ENCODE assay signal across 11 cellular contexts in genomic region chrX:154380787-154381186, GRCh38. TPM values are rescaled to one million over a fixed set of nuclear protein-coding genes. Genes with fewer than 3 reads are reported as not detected.
A peak's percentile ranks its signal among the peaks of the same experiment; 100 is the strongest.
DNase-seq lines count a peak whose midpoint lies in the region; ATAC-seq and TF ChIP-seq lines count a peak whose summit lies in the region.
"Had no signal": no experiment of that assay in that cellular context is flagged by ENCODE, and none has a peak within 500 bp of the region (broad histone marks: within the 10 kb centered on the region; RNA-seq: fewer than 3 reads in every experiment).

No MANE protein-coding gene starts in this region.

- no peak overlapping the region; the same call in 1 of the 2 replicates for H3K27ac ChIP-seq in ACC112 (ENCODE audit: low read depth, low read length)
- peak overlapping the region; percentile 97 to 99 for H3K27ac ChIP-seq in breast epithelium
- no peak overlapping the region for H3K27ac ChIP-seq in SJCRH30

- H3K27ac Mint-ChIP-seq in HFFc6 (peak overlapping the region; percentile 94), naive B cell (peak overlapping the region; percentile 91 to 97 (median 93))

- no peak for DNase-seq in HFFc6
- DNase-seq in breast epithelium (ENCODE audit: low spot score in 2 of 2), result no peak
- DNase-seq in naive B cell, result no peak
- no peak for DNase-seq in SW 1271 (lab: John Stamatoyannopoulos, UW)
- no peak for DNase-seq in activated gamma-delta T cell (lab: John Stamatoyannopoulos, UW)
- DNase-seq in SW480 (ENCODE audit: low spot score), result no peak
- no peak for DNase-seq in SJCRH30
- DNase-seq: GDM1, NCI-H1417 treated with DMSO at 0.1 percent for 48 hours had no signal

- H3K36me3 ChIP-seq in ACC112 (ENCODE audit: insufficient read depth, low read length) (no peaks in the 10 kb centered on the region), breast epithelium (no peaks in the 10 kb centered on the region), SJCRH30 (no peaks in the 10 kb centered on the region)

- H3K4me1 Mint-ChIP-seq in HFFc6 (ENCODE audit: low read depth) (peaks cover 16% of the 10 kb centered on the region), naive B cell (peaks cover 6 to 23% (median 20%) of the 10 kb centered on the region in 3 donors)

- TF ChIP-seq POLR2A in breast epithelium (IDR thresholded peaks at IDR 0.05), result no peak

- H3K4me3 ChIP-seq in ACC112 (ENCODE audit: low read depth, low read length) (peak overlapping the region; percentile 94), breast epithelium (peak overlapping the region in 2 of 3 donors; percentile 76 to 79), SJCRH30 (no peak overlapping the region)

- TF ChIP-seq CTCF in HFFc6 (IDR thresholded peaks at IDR 0.05), result no peak
- TF ChIP-seq CTCF in breast epithelium (IDR thresholded peaks at IDR 0.05), result no peak

- intact Hi-C loops in breast epithelium (cut with DNase I; ENCODE audit: low total_unique reads), result no loop called here

- H3K9me3 ChIP-seq in breast epithelium (no peaks in the 10 kb centered on the region), SJCRH30 (replicated peaks) (no peaks in the 10 kb centered on the region)

- H3K27me3 ChIP-seq in ACC112 (ENCODE audit: insufficient read depth, low read length), result no peaks in the 10 kb centered on the region
- peaks cover 0 to 14% of the 10 kb centered on the region in 2 donors for H3K27me3 ChIP-seq in breast epithelium
- peaks cover 4% of the 10 kb centered on the region; the same call in 1 of the 2 replicates for H3K27me3 ChIP-seq in SJCRH30

- peaks cover 16% of the 10 kb centered on the region for H3K79me2 ChIP-seq in ACC112 (ENCODE audit: control insufficient read depth, insufficient read depth, low read length, unreplicated experiment)

- peaks cover 6% of the 10 kb centered on the region for H3K4me1 ChIP-seq in ACC112 (ENCODE audit: control insufficient read depth, insufficient read depth, low read length, unreplicated experiment)
- no peaks in the 10 kb centered on the region for H3K4me1 ChIP-seq in breast epithelium
- no peaks in the 10 kb centered on the region for H3K4me1 ChIP-seq in SJCRH30

- H3K36me3 Mint-ChIP-seq in HFFc6 (ENCODE audit: low read depth) (peaks cover 6% of the 10 kb centered on the region; the same call in 1 of the 2 replicates), naive B cell (no peaks in the 10 kb centered on the region)

- ATAC-seq in naive B cell (ENCODE audit: low read depth in 2 of 2), result no peak
- ATAC-seq: esophagus mucosa had no signal

- H3K9me3 Mint-ChIP-seq in HFFc6, result no peaks in the 10 kb centered on the region
- peaks cover 0 to 2% (median 0%) of the 10 kb centered on the region in 7 donors for H3K9me3 Mint-ChIP-seq in naive B cell

- H3K27me3 Mint-ChIP-seq in HFFc6 (ENCODE audit: insufficient read depth) (peaks cover 3% of the 10 kb centered on the region), naive B cell (no peaks in the 10 kb centered on the region)

- H3K4me3 Mint-ChIP-seq in HFFc6 (peak overlapping the region; percentile 91), naive B cell (peak overlapping the region in 7 of 8 donors; percentile 71 to 92 (median 81))

- no peak overlapping the region for H2AFZ ChIP-seq in ACC112 (ENCODE audit: low read length, unreplicated experiment)

RNA-seq across cellular contexts. Expression of gene EMD, which starts 1.7 kb away (rescaled TPM):
- 100 to 1,000 TPM in 4 of 6 experiments, 10 to 100 TPM in 2; 84.8 to 119 (median 108) TPM for total RNA-seq in HFFc6 (2021; fragmentation: NEBNext Ultra II Directional; extraction: Animal tissue kit (Norgen Biotek cat#: 25700))
- 10 to 100 TPM; 33.8 to 48.1 (median 45.6) TPM for total RNA-seq in breast epithelium
- 10 to 100 TPM; 25.0 to 29.6 (median 27.2) TPM for polyA plus RNA-seq in naive B cell (ENCODE audit: low read depth in 6 of 6)
- 40.1 and 41.3 TPM in 2 replicates for total RNA-seq in SJCRH30 (2014; rRNA removed; shearing (Covaris generic))

RNA-seq across cellular contexts. Expression of gene FLNA, which starts 6.4 kb away (rescaled TPM):
- total RNA-seq in HFFc6 (2021; fragmentation: NEBNext Ultra II Directional; extraction: Animal tissue kit (Norgen Biotek cat#: 25700)), result 1,000 to 10,000 TPM; 2,260 to 2,886 (median 2,666) TPM
- total RNA-seq in breast epithelium, result 100 to 1,000 TPM; 416 to 675 (median 622) TPM
- polyA plus RNA-seq in naive B cell (ENCODE audit: low read depth in 6 of 6), result 100 to 1,000 TPM in 2 of 6 donors, 10 to 100 TPM in 4; 39.6 to 269 (median 78.3) TPM
- 142 and 173 TPM in 2 replicates for total RNA-seq in SJCRH30 (2014; rRNA removed; shearing (Covaris generic))

RNA-seq across cellular contexts. Expression of gene RPL10, which starts 17.4 kb away (rescaled TPM):
- total RNA-seq in HFFc6 (2021; fragmentation: NEBNext Ultra II Directional; extraction: Animal tissue kit (Norgen Biotek cat#: 25700)), result 1,000 to 10,000 TPM; 1,764 to 1,978 (median 1,934) TPM
- total RNA-seq in breast epithelium, result 1,000 to 10,000 TPM; 8,496 to 9,265 (median 8,695) TPM
- polyA plus RNA-seq in naive B cell (ENCODE audit: low read depth in 6 of 6), result 1,000 to 10,000 TPM; 3,636 to 5,147 (median 4,635) TPM
- total RNA-seq in SJCRH30 (2014; rRNA removed; shearing (Covaris generic)), result 3,093 and 3,558 TPM in 2 replicates

RNA-seq across cellular contexts. Expression of gene DNASE1L1, which starts 28.3 kb away (rescaled TPM):
- total RNA-seq in HFFc6 (2021; fragmentation: NEBNext Ultra II Directional; extraction: Animal tissue kit (Norgen Biotek cat#: 25700)), result 10 to 100 TPM; 74.8 to 96.3 (median 87.4) TPM
- 10 to 100 TPM; 26.2 to 44.3 (median 26.9) TPM for total RNA-seq in breast epithelium
- 10 to 100 TPM in 5 of 6 donors, 1 to 10 TPM in 1; 9.5 to 23.1 (median 14.3) TPM for polyA plus RNA-seq in naive B cell (ENCODE audit: low read depth in 6 of 6)
- 20.9 and 21.7 TPM in 2 replicates for total RNA-seq in SJCRH30 (2014; rRNA removed; shearing (Covaris generic))

RNA-seq across cellular contexts. Expression of gene TAFAZZIN, which starts 30.6 kb away (rescaled TPM):
- 10 to 100 TPM; 13.0 to 17.3 (median 15.1) TPM for total RNA-seq in HFFc6 (2021; fragmentation: NEBNext Ultra II Directional; extraction: Animal tissue kit (Norgen Biotek cat#: 25700))
- 10 to 100 TPM; 27.7 to 53.7 (median 44.2) TPM for total RNA-seq in breast epithelium
- polyA plus RNA-seq in naive B cell (ENCODE audit: low read depth in 6 of 6), result 10 to 100 TPM; 31.6 to 50.2 (median 36.6) TPM
- 8.1 and 12.1 TPM in 2 replicates for total RNA-seq in SJCRH30 (2014; rRNA removed; shearing (Covaris generic))

Comparison
In these comparisons a context has a peak if more than half of its experiments do, and no peak if none do; other contexts are left out.
1. H3K27ac ChIP-seq: peak in breast epithelium (2 of 2); none in ACC112 (single experiment) and SJCRH30 (single experiment).